ENCODE assay signal across 28 cellular contexts in the genomic region with DNA sequence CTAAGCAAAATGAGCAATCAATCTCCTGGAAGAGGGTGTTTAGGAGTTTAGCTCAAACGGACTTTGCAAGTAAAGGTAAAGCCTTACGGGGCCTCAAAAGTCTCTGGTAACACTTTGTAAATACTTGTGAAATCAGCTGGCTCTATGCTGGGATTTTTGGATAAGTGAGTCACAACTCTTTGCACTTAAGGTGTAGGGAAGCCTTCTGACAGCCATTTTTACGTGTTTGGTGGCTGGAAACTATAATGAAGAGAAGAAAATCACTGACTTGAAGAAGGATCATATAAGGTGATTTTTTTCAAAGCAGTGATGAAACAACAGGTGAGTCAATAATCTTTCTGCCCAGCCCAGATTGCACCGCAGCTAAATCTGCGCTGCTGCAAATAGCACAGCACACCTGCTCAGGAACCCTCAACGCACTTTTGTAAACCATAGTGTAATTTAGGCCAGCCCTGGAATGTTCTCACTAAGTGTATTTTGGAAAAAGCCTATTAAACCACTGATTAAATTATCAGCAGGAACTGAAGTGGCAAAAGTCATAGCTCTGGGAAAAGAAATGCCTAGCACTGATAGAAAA.
A peak's percentile ranks its signal among the peaks of the same experiment; 100 is the strongest.
DNase-seq lines count a peak whose midpoint lies in the region; ATAC-seq and TF ChIP-seq lines count a peak whose summit lies in the region.
"Had no signal": no experiment of that assay in that cellular context is flagged by ENCODE, and none has a peak within 500 bp of the region (broad histone marks: within the 10 kb centered on the region; RNA-seq: fewer than 3 reads in every experiment).

No MANE protein-coding gene starts in this region.

- no peaks in the 10 kb centered on the region for H3K27me3 ChIP-seq in RWPE2 (ENCODE audit: insufficient read depth, poor library complexity, severe bottlenecking)
- no peaks in the 10 kb centered on the region for H3K27me3 ChIP-seq in lower lobe of right lung (ENCODE audit: low read depth)
- H3K27me3 ChIP-seq: ovary, right atrium auricular region, spleen had no signal

- intact Hi-C loops in lower lobe of right lung (cut with DNase I): no loop called here

- H3K9me3 ChIP-seq in RWPE2 (ENCODE audit: severe bottlenecking) (no peaks in the 10 kb centered on the region), lower lobe of right lung (no peaks in the 10 kb centered on the region)
- H3K9me3 ChIP-seq: ovary, right atrium auricular region had no signal

- H3K4me3 ChIP-seq in RWPE2 (ENCODE audit: severe bottlenecking): no peak overlapping the region
- H3K4me3 ChIP-seq in lower lobe of right lung: no peak overlapping the region
- H3K4me3 ChIP-seq: ovary, right atrium auricular region, spleen had no signal

- TF ChIP-seq CTCF in RWPE2 (IDR thresholded peaks at IDR 0.05; ENCODE audit: poor library complexity, severe bottlenecking) (no peak), lower lobe of right lung (IDR thresholded peaks at IDR 0.05) (no peak)

- no peaks in the 10 kb centered on the region for H3K36me3 ChIP-seq in RWPE2 (ENCODE audit: low read depth)
- no peaks in the 10 kb centered on the region for H3K36me3 ChIP-seq in lower lobe of right lung
- H3K36me3 ChIP-seq: ovary, right atrium auricular region, spleen had no signal

- DNase-seq in COLO668 (lab: John Stamatoyannopoulos, UW; ENCODE audit: unreplicated experiment): peak; percentile 27
- DNase-seq in G401 (ENCODE audit: low spot score): peak; percentile 37
- no peak for DNase-seq in RWPE2 (ENCODE audit: low spot score)
- no peak for DNase-seq in lower lobe of right lung
- no peak for DNase-seq in AML-193 (lab: John Stamatoyannopoulos, UW)
- no peak for DNase-seq in activated naive CD4-positive, alpha-beta T cell treated with Interleukin-2 at 50 U/mL for 16 hours
- DNase-seq: activated CD8-positive, alpha-beta T cell treated with anti-CD3 and anti-CD28 coated beads for 36 hours; activated effector memory CD4-positive, alpha-beta T cell treated with Interleukin-2 at 50 U/mL for 16 hours; activated naive CD8-positive, alpha-beta T cell treated with anti-CD3 and anti-CD28 coated beads, Interleukin-2, amount 10 ng/mL, durations not matched to agents 7 days and 5 days; activated T-cell treated with anti-CD3 and anti-CD28 coated beads for 4 hours; Calu3; effector CD4-positive, alpha-beta T cell; EL; foreskin melanocyte; immature natural killer cell; NCI-H1105 treated with DMSO at 0.1 percent for 48 hours; NCI-H69; nephron progenitor cell; ovary; spleen; stimulated activated CD4-positive, alpha-beta T cell treated with anti-CD3 and anti-CD28 coated beads, Interleukin-4, amount 100 ng/mL, for 24 hours; stimulated activated naive CD4-positive, alpha-beta T cell had no signal

- peak; percentile 72 for ATAC-seq in RWPE2 (ENCODE audit: low read depth)
- ATAC-seq in lower lobe of right lung: peak; percentile 80 to 91
- ATAC-seq in GM18870 (IDR thresholded peaks at IDR 0.05; ENCODE audit: unreplicated experiment): no peak
- ATAC-seq: activated CD4-positive, CD25-positive, alpha-beta regulatory T cell treated with anti-CD3 and anti-CD28 coated beads, Interleukin-2, amount 50 U/mL, for 24 hours; activated CD8-positive, alpha-beta T cell treated with anti-CD3 and anti-CD28 coated beads for 36 hours; HCT116; left lobe of liver had no signal

- H3K4me1 ChIP-seq in RWPE2 (ENCODE audit: insufficient read depth, poor library complexity, severe bottlenecking) (no peaks in the 10 kb centered on the region), lower lobe of right lung (no peaks in the 10 kb centered on the region)
- H3K4me1 ChIP-seq: right atrium auricular region, spleen had no signal

- H3K27ac ChIP-seq in RWPE2 (ENCODE audit: poor library complexity, severe bottlenecking) (no peak overlapping the region), lower lobe of right lung (peak overlapping the region; percentile 43)
- H3K27ac ChIP-seq: C4-2B, ovary, right atrium auricular region, spleen had no signal

- in situ Hi-C loops in G401 (cut with HindIII; ENCODE audit: low sequenced_read_pairs): no loop called here

Comparison
In these comparisons a context has a peak if more than half of its experiments do, and no peak if none do; other contexts are left out.
1. DNase-seq: peak in COLO668 (single experiment) and G401 (single experiment); none in RWPE2 (single experiment), lower lobe of right lung (single experiment), AML-193 (0 of 2) and activated naive CD4-positive, alpha-beta T cell treated with Interleukin-2 at 50 U/mL for 16 hours (single experiment).